9 cellular contexts compared by ENCODE assay signal in the genomic region with DNA sequence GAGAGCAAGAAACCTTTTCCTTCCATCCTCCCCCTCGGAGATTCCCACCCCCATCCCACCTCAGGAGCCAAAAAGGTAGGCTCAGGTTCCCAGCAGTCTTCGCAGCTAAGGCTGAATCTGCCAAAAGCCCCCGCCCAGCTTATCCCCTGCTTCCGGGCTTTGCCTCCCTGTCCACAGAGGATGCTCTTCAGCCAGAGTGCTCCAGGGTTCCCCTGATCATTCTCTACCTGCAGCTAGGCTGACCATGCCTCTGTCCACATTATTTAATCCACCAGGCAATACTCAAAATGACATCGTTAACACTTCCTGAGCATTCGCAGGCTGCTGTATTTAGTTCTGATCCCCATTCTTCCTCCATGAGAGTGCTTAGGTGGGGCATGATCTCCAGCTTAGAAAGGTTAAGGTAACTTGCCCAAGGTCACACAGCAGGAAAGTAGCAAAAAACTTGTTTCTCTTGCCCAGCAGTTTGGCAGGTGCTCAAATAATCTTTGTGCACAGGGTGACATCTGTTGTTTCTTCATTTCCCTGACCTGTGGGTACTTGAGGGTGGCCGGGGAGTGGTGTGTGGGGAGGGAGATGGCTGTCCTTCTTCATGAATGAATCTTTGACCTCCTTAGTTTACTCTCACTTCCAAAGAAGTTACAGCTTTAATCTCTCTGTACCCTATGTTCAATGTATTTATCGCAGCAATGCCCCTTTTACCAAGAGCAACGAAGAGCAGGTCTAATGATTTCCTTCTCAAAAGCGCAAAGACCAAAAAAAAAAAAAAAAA. TPM values are rescaled to one million over a fixed set of nuclear protein-coding genes. Genes with fewer than 3 reads are reported as not detected.
DNase-seq lines count a peak whose midpoint lies in the region; ATAC-seq and TF ChIP-seq lines count a peak whose summit lies in the region.
"Had no signal": no experiment of that assay in that cellular context is flagged by ENCODE, and none has a peak within 500 bp of the region (broad histone marks: within the 10 kb centered on the region; RNA-seq: fewer than 3 reads in every experiment).

No MANE protein-coding gene starts in this region.

- dilution Hi-C loops in IMR-90 (cut with HindIII; ENCODE audit: low sequenced_read_pairs, unreplicated experiment) = no loop called here

- no peak overlapping the region for H4K5ac ChIP-seq in IMR-90 (ENCODE audit: low read depth, low read length)

- H2BK120ac ChIP-seq in IMR-90 (ENCODE audit: low read depth, low read length) = no peak overlapping the region

- no peak overlapping the region for H3K27ac ChIP-seq in IMR-90 (ENCODE audit: insufficient read depth, low read length)
- H3K27ac ChIP-seq in brain microvascular endothelial cell = no peak overlapping the region
- peak overlapping the region; percentile 66 for H3K27ac ChIP-seq in mesodermal cell (ENCODE audit: low read depth, low read length, severe bottlenecking)

- peak overlapping the region; percentile 80 for H2AK5ac ChIP-seq in IMR-90 (ENCODE audit: low read depth, low read length)

- no peak overlapping the region for H3K56ac ChIP-seq in IMR-90 (ENCODE audit: extremely low read depth, insufficient read depth, low read length)

- H3K9ac ChIP-seq in IMR-90 (ENCODE audit: low read depth, low read length) = 0 out of 2 replicates have a peak overlapping the region, but pooled peaks have one; percentile 24

- CTCF ChIA-PET in Calu3 (lab: Charles Lee) = interaction anchor here (0.6 to 0.8 kb wide), 3 partner anchors 19 to 143 kb away, joined by 3 to 7 read pairs (median 3); no protein-coding TSS in a partner anchor
- CTCF ChIA-PET in IMR-90 (lab: Yijun Ruan, JAX) = no interaction called here

- no peak for TF ChIP-seq RAD21 in IMR-90 (IDR thresholded peaks at IDR 0.05; ENCODE audit: low read length)

- WGBS in IMR-90 (ENCODE audit: extremely low coverage in 2 of 2, insufficient read length in 1 of 2), 2 experiments = 30% methylated on average over 4 of the region's 10 CpGs; no CpG with 5 or more reads in 1 of the 2 experiments
- 23 to 31% methylated on average over 6 to 7 of the region's 10 CpGs for WGBS in mesodermal cell (ENCODE audit: insufficient coverage in 2 of 2), 2 experiments

- H3K4me3 ChIP-seq in IMR-90 (ENCODE audit: insufficient read depth, low read depth, low read length) (peak overlapping the region; percentile 85), brain microvascular endothelial cell (ENCODE audit: low read depth, low read length) (peak overlapping the region; percentile 53), mesodermal cell (ENCODE audit: extremely low read depth, insufficient read depth, low read length, poor library complexity, severe bottlenecking) (peak overlapping the region; percentile 63)

- ATAC-seq in IMR-90 (ENCODE audit: low read depth) (no peak), HG02642 (IDR thresholded peaks at IDR 0.05; ENCODE audit: poor library complexity, unreplicated experiment) (no peak), HG03378 (IDR thresholded peaks at IDR 0.05; ENCODE audit: unreplicated experiment) (no peak)

- H3K14ac ChIP-seq in IMR-90 (replicated peaks; ENCODE audit: low read depth, low read length) = peak overlapping the region; percentile 37; the same call in 1 of the 2 replicates

- H4K91ac ChIP-seq in IMR-90 (ENCODE audit: insufficient read depth, low read depth, low read length) = peak overlapping the region; percentile 39; the same call in 1 of the 2 replicates

- H3K4me1 ChIP-seq in IMR-90 (ENCODE audit: control insufficient read depth, insufficient read depth, low read length) (peaks cover 11% of the 10 kb centered on the region), mesodermal cell (ENCODE audit: control insufficient read depth, insufficient read depth, low read length, poor library complexity, severe bottlenecking) (peaks cover 9% of the 10 kb centered on the region)

- H3K9me1 ChIP-seq in IMR-90 (ENCODE audit: insufficient read depth, low read length) = 0 out of 2 replicates have a peak, but pooled peaks cover 3% of the 10 kb centered on the region

- in situ Hi-C loops in IMR-90 (cut with MboI; ENCODE audit: low sequenced_read_pairs) (no loop called here), brain microvascular endothelial cell (cut with HindIII; ENCODE audit: low pct_ligation_motif_present, low sequenced_read_pairs) (no loop called here)

- no peak overlapping the region for H2BK20ac ChIP-seq in IMR-90 (ENCODE audit: low read depth, low read length)

- H3K36me3 ChIP-seq in IMR-90 (ENCODE audit: control insufficient read depth, insufficient read depth, low read length) (peaks cover 9% of the 10 kb centered on the region; the same call in 1 of the 2 replicates), brain microvascular endothelial cell (replicated peaks) (no peaks in the 10 kb centered on the region), mesodermal cell (ENCODE audit: control insufficient read depth, insufficient read depth, low read length) (peaks cover 12% of the 10 kb centered on the region)

- H4K8ac ChIP-seq in IMR-90 (ENCODE audit: low read depth in 2 of 2, low read length in 2 of 2) = no peak overlapping the region; a peak in 1 of 4 replicates

- H3K36me3 Mint-ChIP-seq in Calu3 (ENCODE audit: insufficient read depth, unreplicated experiment) = peaks cover 48% of the 10 kb centered on the region

- peak overlapping the region; percentile 87 for H2AK9ac ChIP-seq in IMR-90 (replicated peaks; ENCODE audit: low read depth, low read length, poor library complexity)

- H3K9me3 ChIP-seq in IMR-90 (ENCODE audit: control insufficient read depth, insufficient read depth, low read length) = no peaks in the 10 kb centered on the region
- H3K9me3 ChIP-seq in mesodermal cell (ENCODE audit: control insufficient read depth, low read length) = no peaks in the 10 kb centered on the region

- no peak overlapping the region for H3K18ac ChIP-seq in IMR-90 (ENCODE audit: low read depth, low read length)

- H3K4me1 Mint-ChIP-seq in Calu3 (ENCODE audit: low read depth, unreplicated experiment) = peaks cover 26% of the 10 kb centered on the region

- TF ChIP-seq POLR2A in IMR-90 (IDR thresholded peaks at IDR 0.05; ENCODE audit: low read depth, low read length) = no peak

- POLR2A ChIA-PET in IMR-90 (lab: Charles Lee; ENCODE audit: unreplicated experiment) = no interaction called here

- no peak overlapping the region for H2BK5ac ChIP-seq in IMR-90 (ENCODE audit: low read depth, low read length, poor library complexity, severe bottlenecking)

- no peaks in the 10 kb centered on the region for H3K9me3 Mint-ChIP-seq in Calu3 (ENCODE audit: low read depth, unreplicated experiment)

- H3K79me1 ChIP-seq in IMR-90 (ENCODE audit: low read depth in 1 of 2, low read length in 2 of 2) = peaks cover 5 to 11% of the 10 kb centered on the region in 2 experiments; a peak in 2 of 4 replicates

- peak overlapping the region; percentile 86 for H3K4me3 Mint-ChIP-seq in Calu3 (ENCODE audit: low read depth, unreplicated experiment)

- H3K23ac ChIP-seq in IMR-90 (ENCODE audit: low read depth, low read length) = peak overlapping the region; percentile 76; the same call in 1 of the 2 replicates

- intact Hi-C loops in Calu3 (cut with micrococcal nuclease; ENCODE audit: unreplicated experiment) (no loop called here), IMR-90 (cut with micrococcal nuclease) (no loop called here)

- TF ChIP-seq CTCF in Calu3 (IDR thresholded peaks at IDR 0.05; ENCODE audit: unreplicated experiment) = no peak
- no peak for TF ChIP-seq CTCF in IMR-90 (conservative IDR thresholded peaks at IDR 0.05; ENCODE audit: low read depth, low read length)
- TF ChIP-seq CTCF in brain microvascular endothelial cell (IDR thresholded peaks at IDR 0.05; ENCODE audit: low read depth, low read length, missing control alignments) = no peak

- peak overlapping the region; percentile 70 for H3K4me2 ChIP-seq in IMR-90 (ENCODE audit: low read depth, low read length)

- H3K27me3 ChIP-seq in IMR-90 (ENCODE audit: control insufficient read depth, insufficient read depth, low read length) (no peaks in the 10 kb centered on the region; the same call in 1 of the 2 replicates), brain microvascular endothelial cell (replicated peaks) (no peaks in the 10 kb centered on the region)

- DNase-seq in Calu3 = no peak
- no peak for DNase-seq in IMR-90
- no peak for DNase-seq in brain microvascular endothelial cell
- no peak for DNase-seq in RKO (ENCODE audit: low spot score)
- no peak for DNase-seq in NCI-H2081 (lab: John Stamatoyannopoulos, UW)

- no peak overlapping the region for H2BK15ac ChIP-seq in IMR-90 (ENCODE audit: low read depth, low read length)

- peaks cover 11% of the 10 kb centered on the region for H4K20me1 ChIP-seq in IMR-90 (ENCODE audit: insufficient read depth, low read length)

- H2AFZ ChIP-seq in IMR-90 (replicated peaks; ENCODE audit: low read length, poor library complexity) = peak overlapping the region; percentile 76

- H3K27ac Mint-ChIP-seq in Calu3 (ENCODE audit: unreplicated experiment) = peak overlapping the region; percentile 93

- BruUV-seq in Calu3 (replicated peaks; lab: Mats Ljungman, UMichigan) (no TSS peak), IMR-90 (replicated peaks; lab: Mats Ljungman, UMichigan) (no TSS peak)

- peak overlapping the region; percentile 59 for H3K4ac ChIP-seq in IMR-90 (ENCODE audit: low read depth, low read length)

- peaks cover 48% of the 10 kb centered on the region for H3K27me3 Mint-ChIP-seq in Calu3 (ENCODE audit: unreplicated experiment)

TF ChIP-seq in IMR-90, 13 proteins besides CTCF, POLR2A, EP300 and RAD21 (continues in another document):
- no peak for TF ChIP-seq FOS (IDR thresholded peaks at IDR 0.05; ENCODE audit: low read depth, low read length)

RNA-seq across cellular contexts. Expression of gene TBKBP1, which starts 0.9 kb away (rescaled TPM):
- total RNA-seq in Calu3 (2022) = 6.4 and 6.5 TPM in 2 replicates
- 3.4 and 3.6 TPM in 2 replicates for total RNA-seq in IMR-90 (2012; rRNA removed)
- polyA plus RNA-seq in IMR-90 (2012; rRNA removed) = 7.6 and 8.5 TPM in 2 replicates
- polyA plus RNA-seq in IMR-90 (2012; cell fraction: cytosol; rRNA removed) = 2.7 and 7.8 TPM in 2 replicates
- polyA plus RNA-seq in IMR-90 (2012; cell fraction: nucleus; rRNA removed; ENCODE audit: low replicate concordance) = 52.0 and 59.7 TPM in 2 replicates
- polyA plus RNA-seq in mesodermal cell (2013, experiment 1 of 2) = 21.4 TPM
- polyA plus RNA-seq in mesodermal cell (2013, experiment 2 of 2) = 16.4 TPM

RNA-seq across cellular contexts. Expression of gene TBX21, which starts 40.0 kb away (rescaled TPM):
- total RNA-seq in Calu3 (2022) = not detected in 2 replicates
- total RNA-seq in IMR-90 (2012; rRNA removed) = not detected in 2 replicates
- not detected in 2 replicates for polyA plus RNA-seq in IMR-90 (2012; rRNA removed)
- polyA plus RNA-seq in IMR-90 (2012; cell fraction: cytosol; rRNA removed) = not detected in 2 replicates
- not detected in 2 replicates for polyA plus RNA-seq in IMR-90 (2012; cell fraction: nucleus; rRNA removed; ENCODE audit: low replicate concordance)
- polyA plus RNA-seq in mesodermal cell (2013, experiment 1 of 2) = not detected
- not detected for polyA plus RNA-seq in mesodermal cell (2013, experiment 2 of 2)
- total RNA-seq: RPMI7951 had no signal

RNA-seq across cellular contexts. Expression of gene KPNB1, which starts 43.4 kb away (rescaled TPM):
- 511 and 538 TPM in 2 replicates for total RNA-seq in Calu3 (2022)
- 659 and 1,082 TPM in 2 replicates for total RNA-seq in IMR-90 (2012; rRNA removed)
- polyA plus RNA-seq in IMR-90 (2012; rRNA removed) = 191 and 206 TPM in 2 replicates
- polyA plus RNA-seq in IMR-90 (2012; cell fraction: cytosol; rRNA removed) = 78.7 and 81.9 TPM in 2 replicates
- 66.4 and 160 TPM in 2 replicates for polyA plus RNA-seq in IMR-90 (2012; cell fraction: nucleus; rRNA removed; ENCODE audit: low replicate concordance)
- polyA plus RNA-seq in mesodermal cell (2013, experiment 1 of 2) = 379 TPM
- 356 TPM for polyA plus RNA-seq in mesodermal cell (2013, experiment 2 of 2)
